In the genomic region with DNA sequence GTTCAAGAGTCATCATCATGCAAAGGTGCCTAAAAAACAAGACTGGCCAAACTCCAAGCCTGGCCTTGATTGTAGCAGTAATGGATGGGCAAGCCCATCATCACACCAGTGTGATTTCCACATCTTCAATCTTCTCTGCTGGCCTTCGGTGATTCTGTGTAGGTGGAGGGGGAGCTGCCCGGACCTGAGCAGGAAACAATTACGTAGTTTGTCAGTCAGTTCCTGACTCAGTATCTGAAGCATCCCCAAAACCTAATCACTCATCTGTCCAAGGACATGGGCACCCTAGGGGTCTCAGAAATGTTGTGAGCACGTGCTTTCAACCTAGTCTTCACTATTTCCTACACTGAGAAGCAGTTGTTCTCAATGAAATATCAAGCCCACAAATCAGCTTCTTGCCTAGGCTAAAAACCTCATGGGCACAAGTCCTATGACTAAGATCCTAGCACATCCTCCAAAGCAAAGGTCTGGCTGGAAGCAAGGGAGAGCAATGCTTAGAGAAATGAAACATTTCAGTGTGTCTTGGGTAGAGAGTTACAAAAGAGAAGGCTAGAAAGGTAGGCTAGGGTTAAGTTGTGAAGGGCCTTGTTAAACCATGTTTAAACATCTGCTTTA, we compare ENCODE assay signal across 21 cellular contexts. TPM values are rescaled to one million over a fixed set of nuclear protein-coding genes. Genes with fewer than 3 reads are reported as not detected.
DNase-seq lines count a peak whose midpoint lies in the region; ATAC-seq and TF ChIP-seq lines count a peak whose summit lies in the region.
"Had no signal": no experiment of that assay in that cellular context is flagged by ENCODE, and none has a peak within 500 bp of the region (broad histone marks: within the 10 kb centered on the region; RNA-seq: fewer than 3 reads in every experiment).

No MANE protein-coding gene starts in this region.

- no peaks in the 10 kb centered on the region for H3K9me3 Mint-ChIP-seq in CD8-positive, alpha-beta memory T cell
- no peaks in the 10 kb centered on the region for H3K9me3 Mint-ChIP-seq in IgD-negative memory B cell
- H3K9me3 Mint-ChIP-seq: H9 had no signal

- H3K4me1 ChIP-seq in CD8-positive, alpha-beta memory T cell (ENCODE audit: insufficient read depth, low read length) = no peaks in the 10 kb centered on the region
- peaks cover 17 to 55% of the 10 kb centered on the region in 2 donors for H3K4me1 ChIP-seq in gastrocnemius medialis

- H3K27ac ChIP-seq in CD8-positive, alpha-beta memory T cell (ENCODE audit: low read depth, low read length) = no peak overlapping the region
- H3K27ac ChIP-seq in gastrocnemius medialis = peak overlapping the region in 3 of 4 donors; percentile 7 to 85 (median 84)
- H3K27ac ChIP-seq: BLaER1 treated with 17β-estradiol and CSF1 and Interleukin-3, amounts not matched to agents 10 nM and 100 nM; SJCRH30 had no signal

- intact Hi-C loops in gastrocnemius medialis (cut with DNase I; ENCODE audit: low total_unique reads) = loop anchor here (10.0 kb wide), 1 partner anchor 496 kb away; no protein-coding TSS in a partner anchor

- no peaks in the 10 kb centered on the region for H3K9me3 ChIP-seq in CD8-positive, alpha-beta memory T cell (ENCODE audit: low read length)
- H3K9me3 ChIP-seq in gastrocnemius medialis = no peaks in the 10 kb centered on the region
- H3K9me3 ChIP-seq: BLaER1 treated with 17β-estradiol and CSF1 and Interleukin-3, amounts not matched to agents 10 nM and 100 nM; SJCRH30 had no signal

- in situ Hi-C loops in gastrocnemius medialis (cut with MboI; ENCODE audit: low sequenced_read_pairs in 4 of 4) = loop anchor here (25.0 kb wide), 1 partner anchor 449 kb away; no protein-coding TSS in a partner anchor

- H3K27me3 ChIP-seq in CD8-positive, alpha-beta memory T cell (ENCODE audit: insufficient read depth, low read length, poor library complexity, severe bottlenecking) = no peaks in the 10 kb centered on the region
- H3K27me3 ChIP-seq in gastrocnemius medialis = no peaks in the 10 kb centered on the region
- H3K27me3 ChIP-seq: BLaER1 treated with 17β-estradiol and CSF1 and Interleukin-3, amounts not matched to agents 10 nM and 100 nM; SJCRH30 had no signal

- no peak for TF ChIP-seq POLR2A in gastrocnemius medialis (IDR thresholded peaks at IDR 0.05)

- H3K4me3 ChIP-seq in CD8-positive, alpha-beta memory T cell (ENCODE audit: low read length) = no peak overlapping the region
- H3K4me3 ChIP-seq in epithelial cell of esophagus (ENCODE audit: low read length) (no peak overlapping the region), gastrocnemius medialis (no peak overlapping the region)
- H3K4me3 ChIP-seq: BLaER1 treated with 17β-estradiol and CSF1 and Interleukin-3, amounts not matched to agents 10 nM and 100 nM; SJCRH30 had no signal

- ATAC-seq in gastrocnemius medialis (no peak), HG02642 (IDR thresholded peaks at IDR 0.05; ENCODE audit: poor library complexity, unreplicated experiment) (no peak), HG03097 (IDR thresholded peaks at IDR 0.05; ENCODE audit: low FRiP score, unreplicated experiment) (no peak)

- H3K27me3 Mint-ChIP-seq in CD8-positive, alpha-beta memory T cell = peaks cover 0 to under 1% of the 10 kb centered on the region in 2 donors
- H3K27me3 Mint-ChIP-seq in IgD-negative memory B cell = no peaks in the 10 kb centered on the region

- H3K36me3 Mint-ChIP-seq in CD8-positive, alpha-beta memory T cell = peaks cover 4 to 71% (median 18%) of the 10 kb centered on the region in 3 donors
- H3K36me3 Mint-ChIP-seq in IgD-negative memory B cell = no peaks in the 10 kb centered on the region

- peaks cover 6 to 24% (median 8%) of the 10 kb centered on the region in 3 donors for H3K4me1 Mint-ChIP-seq in CD8-positive, alpha-beta memory T cell
- peaks cover 0 to 7% (median 2%) of the 10 kb centered on the region in 3 donors for H3K4me1 Mint-ChIP-seq in IgD-negative memory B cell
- H3K4me1 Mint-ChIP-seq: H9 had no signal

- no peak for DNase-seq in CD8-positive, alpha-beta memory T cell
- DNase-seq in epithelial cell of esophagus (ENCODE audit: low read depth) = peak; percentile 91
- DNase-seq in gastrocnemius medialis = no peak
- DNase-seq in central memory CD4-positive, alpha-beta T cell = no peak
- DNase-seq: activated CD4-positive, alpha-beta T cell treated with anti-CD3 and anti-CD28 coated beads for 4 hours; activated T-cell treated with anti-CD3 and anti-CD28 coated beads, Interleukin-2, amount 50 U/mL, for 48 hours; amygdala; erythroblast; H9; midbrain; MM.1S; NCI-H187 treated with DMSO at 0.1 percent for 48 hours; NCI-H524; nucleus accumbens; SJCRH30; stimulated activated CD4-positive, alpha-beta T cell treated with anti-CD3 and anti-CD28 coated beads, Interleukin-4, amount 100 ng/mL, for 4 hours; T-helper 9 cell had no signal

- no peak overlapping the region for H3K4me3 Mint-ChIP-seq in CD8-positive, alpha-beta memory T cell
- H3K4me3 Mint-ChIP-seq in IgD-negative memory B cell = no peak overlapping the region
- H3K4me3 Mint-ChIP-seq: H9 had no signal

- peak overlapping the region in 6 of 8 donors; percentile 38 to 83 (median 60) for H3K27ac Mint-ChIP-seq in CD8-positive, alpha-beta memory T cell
- peak overlapping the region in 2 of 3 donors; percentile 41 to 70 for H3K27ac Mint-ChIP-seq in IgD-negative memory B cell

- POLR2A ChIA-PET in CD8-positive, alpha-beta memory T cell (lab: Charles Lee) = no interaction called here

- CTCF ChIA-PET in CD8-positive, alpha-beta memory T cell (lab: Charles Lee) = no interaction called here

- H3K36me3 ChIP-seq in CD8-positive, alpha-beta memory T cell (ENCODE audit: insufficient read depth, low read length) = peaks cover 24% of the 10 kb centered on the region
- H3K36me3 ChIP-seq in gastrocnemius medialis = peaks cover 0 to 31% of the 10 kb centered on the region in 2 donors

- TF ChIP-seq CTCF in epithelial cell of esophagus (IDR thresholded peaks at IDR 0.05; ENCODE audit: insufficient read depth, low read depth, low read length, missing control alignments) (no peak), gastrocnemius medialis (IDR thresholded peaks at IDR 0.05 in 4 of 5, conservative IDR thresholded peaks at IDR 0.05 in 1 of 5) (no peak)

RNA-seq across cellular contexts. Expression of gene ATG16L2, which starts 24.6 kb away (rescaled TPM):
- 10 to 100 TPM; 50.3 to 53.2 TPM for total RNA-seq in CD8-positive, alpha-beta memory T cell
- polyA plus RNA-seq in CD8-positive, alpha-beta memory T cell = 18.8 TPM
- polyA plus RNA-seq in IgD-negative memory B cell = 32.1 TPM
- total RNA-seq in gastrocnemius medialis = 1 to 10 TPM; 3.1 to 8.1 (median 4.3) TPM

RNA-seq across cellular contexts. Expression of gene STARD10, which starts 45.0 kb away (rescaled TPM):
- total RNA-seq in CD8-positive, alpha-beta memory T cell = 10 to 100 TPM; 13.8 to 15.9 TPM
- 21.8 TPM for polyA plus RNA-seq in CD8-positive, alpha-beta memory T cell
- 33.4 TPM for polyA plus RNA-seq in IgD-negative memory B cell
- total RNA-seq in gastrocnemius medialis = 100 to 1,000 TPM in 1 of 4 donors, 10 to 100 TPM in 3; 39.1 to 103 (median 71.1) TPM

Comparison
In these comparisons a context has a peak if more than half of its experiments do, and no peak if none do; other contexts are left out.
1. RNA of gene ATG16L2, which starts 24.6 kb away (total RNA-seq): 50.3 to 53.2 TPM in CD8-positive, alpha-beta memory T cell; 3.1 to 8.1 TPM in gastrocnemius medialis; every median in the first group is over 4 times any median in the second.